Comparison of ENCODE assay signal across 9 cellular contexts in genomic region chr17:39777534-39778365, GRCh38. TPM values are rescaled to one million over a fixed set of nuclear protein-coding genes. Genes with fewer than 3 reads are reported as not detected.
DNase-seq lines count a peak whose midpoint lies in the region; ATAC-seq and TF ChIP-seq lines count a peak whose summit lies in the region.
"Had no signal": no experiment of that assay in that cellular context is flagged by ENCODE, and none has a peak within 500 bp of the region (broad histone marks: within the 10 kb centered on the region; RNA-seq: fewer than 3 reads in every experiment).

No MANE protein-coding gene starts in this region.

- TF ChIP-seq RAD21 in SK-N-SH (IDR thresholded peaks at IDR 0.05; ENCODE audit: low read length) = no peak

- DNase-seq in NAMALWA (ENCODE audit: low spot score) (peak; percentile 63), GM03348 (ENCODE audit: low spot score) (no peak), SK-N-SH (no peak), midbrain (lab: John Stamatoyannopoulos, UW) (no peak), anterior cingulate cortex (lab: John Stamatoyannopoulos, UW) (no peak)
- DNase-seq in naive thymus-derived CD8-positive, alpha-beta T cell = peak in 2 of 10 donors; percentile 35 to 41
- DNase-seq: GM23248 had no signal

- 6% methylated on average over 11 of the region's 11 CpGs for WGBS in SK-N-SH (ENCODE audit: low lambda C conversion rate)

- H3K27ac ChIP-seq in SK-N-SH (ENCODE audit: low read depth in 2 of 2, low read length in 1 of 2) = no peak overlapping the region
- H3K27ac ChIP-seq: GM23248 had no signal

- H3K27me3 Mint-ChIP-seq in naive thymus-derived CD8-positive, alpha-beta T cell = no peaks in the 10 kb centered on the region

- H3K4me3 ChIP-seq in SK-N-SH (ENCODE audit: low read depth in 2 of 2, low read length in 1 of 2) = no peak overlapping the region
- H3K4me3 ChIP-seq: GM23248 had no signal

- H3K79me2 ChIP-seq in SK-N-SH (ENCODE audit: insufficient read depth) = no peaks in the 10 kb centered on the region

- peak overlapping the region; percentile 89 to 100 (median 95) for H3K27ac Mint-ChIP-seq in naive thymus-derived CD8-positive, alpha-beta T cell

- ATAC-seq in GM18511 (IDR thresholded peaks at IDR 0.05; ENCODE audit: unreplicated experiment) = peak; percentile 68
- ATAC-seq in GM21619 (IDR thresholded peaks at IDR 0.05; ENCODE audit: unreplicated experiment) = peak; percentile 58
- ATAC-seq in naive thymus-derived CD8-positive, alpha-beta T cell = peak; percentile 61 to 67

- H3K9me2 ChIP-seq in SK-N-SH = no peaks in the 10 kb centered on the region

- H4K20me1 ChIP-seq in SK-N-SH (ENCODE audit: insufficient read depth) = no peaks in the 10 kb centered on the region

- POLR2A ChIA-PET in naive thymus-derived CD8-positive, alpha-beta T cell (lab: Charles Lee) = interaction anchor here (1.0 to 7.1 kb wide), 11 partner anchors 10 to 149 kb away, joined by 3 to 64 read pairs (median 5); partner anchors contain the start of gene ZPBP2
- POLR2A ChIA-PET in SK-N-SH (lab: Yijun Ruan, JAX) = no interaction called here

- no peak overlapping the region for H3K4me2 ChIP-seq in SK-N-SH

- CTCF ChIA-PET in SK-N-SH (lab: Yijun Ruan, JAX) = interaction anchor here (0.7 to 1.6 kb wide), 2 partner anchors 14 to 154 kb away, joined by 3 to 4 read pairs; no protein-coding TSS in a partner anchor

- H3K4me1 Mint-ChIP-seq in naive thymus-derived CD8-positive, alpha-beta T cell = peaks cover 48 to 91% (median 85%) of the 10 kb centered on the region in 4 donors

- H3K36me3 Mint-ChIP-seq in naive thymus-derived CD8-positive, alpha-beta T cell = peaks cover 5 to 49% (median 20%) of the 10 kb centered on the region in 3 donors

- H3K27me3 ChIP-seq in SK-N-SH (ENCODE audit: insufficient read depth) = peaks cover 92% of the 10 kb centered on the region

- peak overlapping the region; percentile 81 to 96 (median 91) for H3K4me3 Mint-ChIP-seq in naive thymus-derived CD8-positive, alpha-beta T cell

- no peak for TF ChIP-seq EP300 in SK-N-SH (IDR thresholded peaks at IDR 0.05; ENCODE audit: borderline replicate concordance in 1 of 2, low read depth in 1 of 2, low read length in 1 of 2)

- H3K36me3 ChIP-seq in SK-N-SH (replicated peaks in 1 of 2; ENCODE audit: control insufficient read depth in 1 of 2, insufficient read depth in 2 of 2, low read length in 1 of 2) = no peaks in the 10 kb centered on the region

- H3K9me3 ChIP-seq in SK-N-SH = no peaks in the 10 kb centered on the region

- H3F3A ChIP-seq in SK-N-SH (replicated peaks; ENCODE audit: insufficient read depth) = no peaks in the 10 kb centered on the region

- TF ChIP-seq CTCF in SK-N-SH (IDR thresholded peaks at IDR 0.05) = no peak

- no peak overlapping the region for H3K9ac ChIP-seq in SK-N-SH
- H3K9ac ChIP-seq: GM23248 had no signal

- no peak overlapping the region for H2AFZ ChIP-seq in SK-N-SH (ENCODE audit: low read depth)
- H2AFZ ChIP-seq: GM23248 had no signal

- no peaks in the 10 kb centered on the region for H3K4me1 ChIP-seq in SK-N-SH (ENCODE audit: control insufficient read depth in 1 of 2, insufficient read depth in 2 of 2, low read depth in 1 of 2, low read length in 1 of 2)

- H3K9me3 Mint-ChIP-seq in naive thymus-derived CD8-positive, alpha-beta T cell = no peaks in the 10 kb centered on the region

TF ChIP-seq in SK-N-SH, 30 proteins besides CTCF, POLR2A, EP300 and RAD21:
- no peak for TF ChIP-seq YY1 (IDR thresholded peaks at IDR 0.05; ENCODE audit: low read depth)
- no peak for TF ChIP-seq TCF12 (IDR thresholded peaks at IDR 0.05)
- no peak for TF ChIP-seq NFIC (IDR thresholded peaks at IDR 0.05; ENCODE audit: borderline replicate concordance)
- TF ChIP-seq, protein P1, sequence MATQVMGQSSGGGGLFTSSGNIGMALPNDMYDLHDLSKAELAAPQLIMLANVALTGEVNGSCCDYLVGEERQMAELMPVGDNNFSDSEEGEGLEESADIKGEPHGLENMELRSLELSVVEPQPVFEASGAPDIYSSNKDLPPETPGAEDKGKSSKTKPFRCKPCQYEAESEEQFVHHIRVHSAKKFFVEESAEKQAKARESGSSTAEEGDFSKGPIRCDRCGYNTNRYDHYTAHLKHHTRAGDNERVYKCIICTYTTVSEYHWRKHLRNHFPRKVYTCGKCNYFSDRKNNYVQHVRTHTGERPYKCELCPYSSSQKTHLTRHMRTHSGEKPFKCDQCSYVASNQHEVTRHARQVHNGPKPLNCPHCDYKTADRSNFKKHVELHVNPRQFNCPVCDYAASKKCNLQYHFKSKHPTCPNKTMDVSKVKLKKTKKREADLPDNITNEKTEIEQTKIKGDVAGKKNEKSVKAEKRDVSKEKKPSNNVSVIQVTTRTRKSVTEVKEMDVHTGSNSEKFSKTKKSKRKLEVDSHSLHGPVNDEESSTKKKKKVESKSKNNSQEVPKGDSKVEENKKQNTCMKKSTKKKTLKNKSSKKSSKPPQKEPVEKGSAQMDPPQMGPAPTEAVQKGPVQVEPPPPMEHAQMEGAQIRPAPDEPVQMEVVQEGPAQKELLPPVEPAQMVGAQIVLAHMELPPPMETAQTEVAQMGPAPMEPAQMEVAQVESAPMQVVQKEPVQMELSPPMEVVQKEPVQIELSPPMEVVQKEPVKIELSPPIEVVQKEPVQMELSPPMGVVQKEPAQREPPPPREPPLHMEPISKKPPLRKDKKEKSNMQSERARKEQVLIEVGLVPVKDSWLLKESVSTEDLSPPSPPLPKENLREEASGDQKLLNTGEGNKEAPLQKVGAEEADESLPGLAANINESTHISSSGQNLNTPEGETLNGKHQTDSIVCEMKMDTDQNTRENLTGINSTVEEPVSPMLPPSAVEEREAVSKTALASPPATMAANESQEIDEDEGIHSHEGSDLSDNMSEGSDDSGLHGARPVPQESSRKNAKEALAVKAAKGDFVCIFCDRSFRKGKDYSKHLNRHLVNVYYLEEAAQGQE (IDR thresholded peaks at IDR 0.05; ENCODE audit: low read depth, low read length) = no peak
- TF ChIP-seq MXI1 (IDR thresholded peaks at IDR 0.05; ENCODE audit: low read depth, low read length) = no peak
- TF ChIP-seq FOSL2 (IDR thresholded peaks at IDR 0.05; ENCODE audit: borderline replicate concordance, low read depth) = no peak
TF ChIP-seq in SK-N-SH: peak in this region for 0.

RNA-seq across cellular contexts. Expression of gene GRB7, which starts 40.0 kb away (rescaled TPM):
- not detected for total RNA-seq in naive thymus-derived CD8-positive, alpha-beta T cell
- not detected for polyA plus RNA-seq in naive thymus-derived CD8-positive, alpha-beta T cell
- not detected in 2 replicates for polyA plus RNA-seq in SK-N-SH (2012; rRNA removed)
- 0.01 TPM in 1 of 2 replicates, not detected in the other for polyA plus RNA-seq in SK-N-SH (2012; cell fraction: cytosol; rRNA removed)
- 0.05 TPM in 2 replicates for polyA plus RNA-seq in SK-N-SH (2012; cell fraction: nucleus; rRNA removed)
- total RNA-seq: GM23248 had no signal
- polyA plus RNA-seq: GM23248 had no signal

RNA-seq across cellular contexts. Expression of gene MIEN1, which starts 47.4 kb away (rescaled TPM):
- total RNA-seq in naive thymus-derived CD8-positive, alpha-beta T cell = 10 to 100 TPM; 28.9 to 33.2 TPM
- polyA plus RNA-seq in naive thymus-derived CD8-positive, alpha-beta T cell = 10 to 100 TPM; 75.6 to 81.6 (median 76.7) TPM
- 100 and 105 TPM in 2 replicates for polyA plus RNA-seq in SK-N-SH (2012; rRNA removed)
- polyA plus RNA-seq in SK-N-SH (2012; cell fraction: cytosol; rRNA removed) = 84.1 and 96.5 TPM in 2 replicates
- polyA plus RNA-seq in SK-N-SH (2012; cell fraction: nucleus; rRNA removed) = 37.0 and 62.4 TPM in 2 replicates
